In genomic region chr7:99381664-99382075, GRCh38 we compare ENCODE assay signal across 12 cellular contexts. TPM values are rescaled to one million over a fixed set of nuclear protein-coding genes. Genes with fewer than 3 reads are reported as not detected.
A peak's percentile ranks its signal among the peaks of the same experiment; 100 is the strongest.
DNase-seq lines count a peak whose midpoint lies in the region; ATAC-seq and TF ChIP-seq lines count a peak whose summit lies in the region.
"Had no signal": no experiment of that assay in that cellular context is flagged by ENCODE, and none has a peak within 500 bp of the region (broad histone marks: within the 10 kb centered on the region; RNA-seq: fewer than 3 reads in every experiment).

No MANE protein-coding gene starts in this region.

- peak overlapping the region; percentile 86 for H3K27ac ChIP-seq in HL-60 (replicated peaks)
- H3K27ac ChIP-seq: 22Rv1 had no signal

- H3K27me3 Mint-ChIP-seq in activated naive CD8-positive, alpha-beta T cell = no peaks in the 10 kb centered on the region
- no peaks in the 10 kb centered on the region for H3K27me3 Mint-ChIP-seq in natural killer cell (ENCODE audit: low read depth in 2 of 2)

- H3K4me1 Mint-ChIP-seq in activated naive CD8-positive, alpha-beta T cell (ENCODE audit: low read depth) = peaks cover 54% of the 10 kb centered on the region
- peaks cover 44 to 73% of the 10 kb centered on the region in 2 donors for H3K4me1 Mint-ChIP-seq in natural killer cell

- intact Hi-C loops in natural killer cell (cut with micrococcal nuclease) = loop anchor here (1.0 kb wide), 1 partner anchor 27 kb away; the partner anchor contains the start of genes BUD31 and PDAP1

- H3K4me3 Mint-ChIP-seq in activated naive CD8-positive, alpha-beta T cell = peak overlapping the region; percentile 88
- peak overlapping the region; percentile 87 for H3K4me3 Mint-ChIP-seq in natural killer cell

- DNase-seq in DMS 273 (lab: John Stamatoyannopoulos, UW; ENCODE audit: unreplicated experiment) (peak; percentile 25), DMS 273 treated with DMSO at 0.1 percent for 48 hours (lab: John Stamatoyannopoulos, UW) (no peak), HL-60 (ENCODE audit: low read depth in 1 of 2, low spot score in 1 of 2) (no peak), natural killer cell (no peak), SIG-M5 (lab: John Stamatoyannopoulos, UW) (no peak)
- DNase-seq: amygdala, foreskin fibroblast, trophoblast cell had no signal

- H3K27me3 ChIP-seq in HL-60 (ENCODE audit: insufficient read depth, poor library complexity, severe bottlenecking) = no peaks in the 10 kb centered on the region

- peaks cover 7% of the 10 kb centered on the region for H3K36me3 Mint-ChIP-seq in activated naive CD8-positive, alpha-beta T cell
- H3K36me3 Mint-ChIP-seq in natural killer cell = no peaks in the 10 kb centered on the region

- H3K4me3 ChIP-seq in HL-60 (replicated peaks; ENCODE audit: insufficient read depth, low read length) = no peak overlapping the region

- H3K27ac Mint-ChIP-seq in activated naive CD8-positive, alpha-beta T cell = peak overlapping the region; percentile 99
- H3K27ac Mint-ChIP-seq in natural killer cell = peak overlapping the region; percentile 97

- H3K9me3 Mint-ChIP-seq in activated naive CD8-positive, alpha-beta T cell (ENCODE audit: low read depth) = no peaks in the 10 kb centered on the region
- no peaks in the 10 kb centered on the region for H3K9me3 Mint-ChIP-seq in natural killer cell

- ATAC-seq in natural killer cell (no peak), esophagus mucosa (no peak), GM21360 (IDR thresholded peaks at IDR 0.05; ENCODE audit: unreplicated experiment) (no peak)

- no peak for TF ChIP-seq CTCF in HL-60 (IDR thresholded peaks at IDR 0.05; ENCODE audit: insufficient read depth, low read length)
- TF ChIP-seq CTCF in natural killer cell (IDR thresholded peaks at IDR 0.05) = no peak

RNA-seq across cellular contexts. Expression of gene ARPC1B, which starts 7.1 kb away (rescaled TPM):
- total RNA-seq in natural killer cell (100 to 1,000 TPM; 161 to 184 (median 179) TPM), esophagus mucosa (53.0 TPM)

RNA-seq across cellular contexts. Expression of gene PDAP1, which starts 26.7 kb away (rescaled TPM):
- total RNA-seq in natural killer cell (10 to 100 TPM; 55.3 to 60.6 (median 59.3) TPM), esophagus mucosa (94.4 TPM)

RNA-seq across cellular contexts. Expression of gene BUD31, which starts 27.1 kb away (rescaled TPM):
- total RNA-seq in natural killer cell = 100 to 1,000 TPM; 145 to 190 (median 187) TPM
- total RNA-seq in esophagus mucosa = 98.9 TPM

RNA-seq across cellular contexts. Expression of gene ARPC1A, which starts 56.0 kb away (rescaled TPM):
- total RNA-seq in natural killer cell = 10 to 100 TPM; 38.1 to 48.1 (median 47.9) TPM
- total RNA-seq in esophagus mucosa = 182 TPM

RNA-seq across cellular contexts. Expression of gene PTCD1, which starts 56.9 kb away (rescaled TPM):
- total RNA-seq in natural killer cell (1 to 10 TPM; 5.3 to 6.6 (median 6.4) TPM), esophagus mucosa (4.0 TPM)
